Comparison of ENCODE assay signal across 27 cellular contexts in the genomic region with DNA sequence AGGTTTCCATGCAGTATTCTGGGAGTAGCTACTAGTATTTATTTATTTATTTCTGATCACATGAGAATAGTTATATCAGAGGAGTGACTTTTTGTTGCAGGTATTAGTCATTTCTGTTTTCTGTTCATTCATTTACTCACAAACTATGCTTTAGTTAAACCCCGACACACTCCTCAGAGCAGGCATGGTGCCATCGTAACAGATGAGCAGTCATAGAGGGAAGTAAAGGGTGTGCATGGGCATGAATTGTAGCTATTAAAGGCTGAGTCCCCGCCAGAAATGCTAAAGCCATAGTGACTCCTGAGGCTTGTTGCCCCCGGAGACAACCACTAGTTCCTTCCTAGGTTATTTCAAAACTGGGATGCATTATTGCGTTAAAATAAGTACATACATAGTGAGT. TPM values are rescaled to one million over a fixed set of nuclear protein-coding genes. Genes with fewer than 3 reads are reported as not detected.
DNase-seq lines count a peak whose midpoint lies in the region; ATAC-seq, FAIRE-seq and TF ChIP-seq lines count a peak whose summit lies in the region.
"Had no signal": no experiment of that assay in that cellular context is flagged by ENCODE, and none has a peak within 500 bp of the region (broad histone marks: within the 10 kb centered on the region; RNA-seq: fewer than 3 reads in every experiment).

No MANE protein-coding gene starts in this region.

- peaks cover 0 to 12% of the 10 kb centered on the region in 2 donors for H3K4me1 Mint-ChIP-seq in stimulated activated naive B cell treated with anti-CD40 and anti-IgM and Interleukin-4, amounts not matched to agents 10 μg/mL and 1 μg/mL and 100 μg/mL, for 72 hours
- H3K4me1 Mint-ChIP-seq in T-cell = peaks cover under 1 to 7% (median 1%) of the 10 kb centered on the region in 3 donors
- H3K4me1 Mint-ChIP-seq: activated CD4-positive, alpha-beta memory T cell treated with anti-CD3 and anti-CD28 coated beads, Interleukin-2, amount 10 ng/mL, durations not matched to agents 7 days and 5 days had no signal

- H3K27ac ChIP-seq in GM12878 (ENCODE audit: control insufficient read depth, insufficient read depth) = no peak overlapping the region
- H3K27ac ChIP-seq: breast epithelium, hepatocyte, tibial artery had no signal

- 45% methylated on average over 5 of the region's 5 CpGs for WGBS in GM12878 (ENCODE audit: insufficient coverage, insufficient replicate concordance, low lambda C conversion rate, missing lambda C conversion rate)

- H3K36me3 Mint-ChIP-seq in stimulated activated naive B cell treated with anti-CD40 and anti-IgM and Interleukin-4, amounts not matched to agents 10 μg/mL and 1 μg/mL and 100 μg/mL, for 72 hours = no peaks in the 10 kb centered on the region
- H3K36me3 Mint-ChIP-seq in T-cell = peaks cover 11% of the 10 kb centered on the region
- H3K36me3 Mint-ChIP-seq: CD14-positive monocyte; stimulated activated effector memory CD8-positive, alpha-beta T cell treated with anti-CD3 and anti-CD28 coated beads, Interleukin-12 subunit alpha, Interleukin-12 subunit beta, amount 100 ng/mL, for 72 hours had no signal

- H4K20me1 ChIP-seq in GM12878 (ENCODE audit: control insufficient read depth, insufficient read depth) = no peaks in the 10 kb centered on the region

- no peaks in the 10 kb centered on the region for H3K79me2 ChIP-seq in GM12878 (ENCODE audit: control insufficient read depth, insufficient read depth, low read length)
- H3K79me2 ChIP-seq: hepatocyte had no signal

- no peak for TF ChIP-seq EP300 in GM12878 (IDR thresholded peaks at IDR 0.05; ENCODE audit: borderline replicate concordance in 1 of 2, control insufficient read depth in 1 of 2, low read depth in 2 of 2, low read length in 2 of 2)

- H3K9ac ChIP-seq in GM12878 (ENCODE audit: control insufficient read depth, insufficient read depth, low read length) = no peak overlapping the region

- H3K9me3 ChIP-seq in GM12878 (replicated peaks; ENCODE audit: control insufficient read depth, insufficient read depth, low read length) = no peaks in the 10 kb centered on the region; the same call in 2 of the 3 replicates
- H3K9me3 ChIP-seq: breast epithelium, tibial artery had no signal

- SMC1A ChIA-PET in GM12878 (lab: Charles Lee; ENCODE audit: uncharacterized antibody, unreplicated experiment) = interaction anchor here (0.8 to 4.4 kb wide), 11 partner anchors 8 to 170 kb away, joined by 3 to 33 read pairs (median 7); no protein-coding TSS in a partner anchor

- H3K36me3 ChIP-seq in GM12878 (ENCODE audit: control insufficient read depth in 2 of 2, insufficient read depth in 2 of 2, low read length in 1 of 2) = no peaks in the 10 kb centered on the region; a peak in 1 of 4 replicates
- H3K36me3 ChIP-seq: breast epithelium had no signal

- no peaks in the 10 kb centered on the region for H3K27me3 ChIP-seq in GM12878 (replicated peaks in 1 of 2; ENCODE audit: control insufficient read depth in 2 of 2, insufficient read depth in 2 of 2, low read length in 1 of 2)
- H3K27me3 ChIP-seq: breast epithelium, hepatocyte, tibial artery had no signal

- H2AFZ ChIP-seq in GM12878 (ENCODE audit: control insufficient read depth, low read depth, low read length) = no peak overlapping the region
- H2AFZ ChIP-seq: hepatocyte had no signal

- TF ChIP-seq POLR2A in GM12878 (IDR thresholded peaks at IDR 0.05; ENCODE audit: low read depth, low read length) = no peak

- RAD21 ChIA-PET in GM12878 (lab: Charles Lee; ENCODE audit: unreplicated experiment) = interaction anchor here (1.2 to 2.4 kb wide), 4 partner anchors 10 to 41 kb away, joined by 3 to 6 read pairs (median 4); no protein-coding TSS in a partner anchor

- H3K27ac Mint-ChIP-seq in stimulated activated naive B cell treated with anti-CD40 and anti-IgM and Interleukin-4, amounts not matched to agents 10 μg/mL and 1 μg/mL and 100 μg/mL, for 72 hours = no peak overlapping the region
- H3K27ac Mint-ChIP-seq in T-cell = no peak overlapping the region
- H3K27ac Mint-ChIP-seq: activated CD4-positive, alpha-beta memory T cell treated with anti-CD3 and anti-CD28 coated beads, Interleukin-2, amount 10 ng/mL, durations not matched to agents 7 days and 5 days; activated naive CD8-positive, alpha-beta T cell; CD14-positive monocyte; stimulated activated effector memory CD8-positive, alpha-beta T cell treated with anti-CD3 and anti-CD28 coated beads, Interleukin-12 subunit alpha, Interleukin-12 subunit beta, amount 100 ng/mL, for 72 hours had no signal

- in situ Hi-C loops in GM12878 (cut with MboI) = no loop called here

- no peak for FAIRE-seq in GM12878 (lab: Jason Lieb, UNC)

- POLR2A ChIA-PET in GM12878 (lab: Charles Lee) (interaction anchor here (1.0 to 2.2 kb wide), 3 partner anchors 8 to 17 kb away, joined by 3 to 8 read pairs (median 5); a partner anchor contains a TSS), T-cell (lab: Charles Lee) (no interaction called here)

- ATAC-seq in GM18868 (IDR thresholded peaks at IDR 0.05; ENCODE audit: unreplicated experiment) (peak; percentile 90), GM12878 (peak; percentile 90), T-cell (replicated peaks in 1 of 4) (no peak)
- ATAC-seq in stimulated activated naive B cell treated with anti-CD40 and anti-IgM and Interleukin-4, amounts not matched to agents 10 μg/mL and 1 μg/mL and 100 μg/mL, for 72 hours (replicated peaks) = peak; percentile 65 to 69
- ATAC-seq: activated T-cell treated with anti-CD3 and anti-CD28 coated beads, Interleukin-2, amount 50 U/mL, for 4 hours; HCT116; left colon; stimulated activated effector memory CD8-positive, alpha-beta T cell treated with anti-CD3 and anti-CD28 coated beads, Interleukin-12 subunit alpha, Interleukin-12 subunit beta, amount 100 ng/mL, for 72 hours had no signal

- TF ChIP-seq RAD21 in GM12878 (IDR thresholded peaks at IDR 0.05; ENCODE audit: insufficient read depth, low read depth, low read length) = no peak

- CTCF ChIA-PET in GM12878 (lab: Yijun Ruan, JAX) = interaction anchor here (0.6 to 2.4 kb wide), 6 partner anchors 10 to 160 kb away, joined by 3 to 10 read pairs (median 4); no protein-coding TSS in a partner anchor
- CTCF ChIA-PET in T-cell (lab: Charles Lee) = interaction anchor here in 1 of 2 donors (0.5 kb wide), 1 partner anchor 132 kb away, joined by 5 read pairs; no protein-coding TSS in a partner anchor

- intact Hi-C loops in GM12878 (cut with micrococcal nuclease; ENCODE audit: unreplicated experiment) = no loop called here

- no peaks in the 10 kb centered on the region for H3K27me3 Mint-ChIP-seq in stimulated activated naive B cell treated with anti-CD40 and anti-IgM and Interleukin-4, amounts not matched to agents 10 μg/mL and 1 μg/mL and 100 μg/mL, for 72 hours
- no peaks in the 10 kb centered on the region for H3K27me3 Mint-ChIP-seq in T-cell
- H3K27me3 Mint-ChIP-seq: activated CD4-positive, alpha-beta memory T cell treated with anti-CD3 and anti-CD28 coated beads, Interleukin-2, amount 10 ng/mL, durations not matched to agents 7 days and 5 days; activated naive CD8-positive, alpha-beta T cell had no signal

- TF ChIP-seq CTCF in GM12878 (IDR thresholded peaks at IDR 0.05 in 2 of 3, conservative IDR thresholded peaks at IDR 0.05 in 1 of 3; ENCODE audit: control insufficient read depth in 2 of 3, extremely low read depth in 1 of 3, insufficient read depth in 1 of 3, low read depth in 3 of 3, low read length in 3 of 3) = no peak

- no peak overlapping the region for H3K4me3 Mint-ChIP-seq in stimulated activated naive B cell treated with anti-CD40 and anti-IgM and Interleukin-4, amounts not matched to agents 10 μg/mL and 1 μg/mL and 100 μg/mL, for 72 hours
- H3K4me3 Mint-ChIP-seq in T-cell = no peak overlapping the region
- H3K4me3 Mint-ChIP-seq: activated CD4-positive, alpha-beta memory T cell treated with anti-CD3 and anti-CD28 coated beads, Interleukin-2, amount 10 ng/mL, durations not matched to agents 7 days and 5 days; activated naive CD8-positive, alpha-beta T cell; activated T-cell treated with anti-CD3 and anti-CD28 coated beads, Interleukin-2, amount 50 U/mL, for 4 hours; CD14-positive monocyte; neural crest cell; stimulated activated effector memory CD8-positive, alpha-beta T cell treated with anti-CD3 and anti-CD28 coated beads, Interleukin-12 subunit alpha, Interleukin-12 subunit beta, amount 100 ng/mL, for 72 hours had no signal

- no peaks in the 10 kb centered on the region for H3K9me3 Mint-ChIP-seq in stimulated activated naive B cell treated with anti-CD40 and anti-IgM and Interleukin-4, amounts not matched to agents 10 μg/mL and 1 μg/mL and 100 μg/mL, for 72 hours
- H3K9me3 Mint-ChIP-seq in T-cell = no peaks in the 10 kb centered on the region
- H3K9me3 Mint-ChIP-seq: activated CD4-positive, alpha-beta memory T cell treated with anti-CD3 and anti-CD28 coated beads, Interleukin-2, amount 10 ng/mL, durations not matched to agents 7 days and 5 days; activated T-cell treated with anti-CD3 and anti-CD28 coated beads, Interleukin-2, amount 50 U/mL, for 4 hours; CD14-positive monocyte; neural crest cell; stimulated activated effector memory CD8-positive, alpha-beta T cell treated with anti-CD3 and anti-CD28 coated beads, Interleukin-12 subunit alpha, Interleukin-12 subunit beta, amount 100 ng/mL, for 72 hours had no signal

- BruUV-seq in GM12878 (replicated peaks; lab: Mats Ljungman, UMichigan) = no TSS peak

- DNase-seq in NCI-H1694 (lab: John Stamatoyannopoulos, UW) (peak; percentile 23), GM12878 (ENCODE audit: low read depth, low spot score) (no peak), NCI-H345 (lab: John Stamatoyannopoulos, UW) (no peak), iPS-NIHi11 (ENCODE audit: low spot score) (no peak), T-cell (no peak)
- no peak for DNase-seq in stimulated activated naive B cell treated with anti-CD40 and anti-IgM and Interleukin-4, amounts not matched to agents 10 μg/mL and 1 μg/mL and 100 μg/mL, for 72 hours
- DNase-seq: activated CD4-positive, alpha-beta memory T cell treated with anti-CD3 and anti-CD28 coated beads, Interleukin-2, amount 10 ng/mL, durations not matched to agents 7 days and 5 days; activated T-cell treated with anti-CD3 and anti-CD28 coated beads, Interleukin-2, amount 50 U/mL, for 4 hours; DMS53; Karpas-422; left colon; midbrain; NCI-H187 treated with DMSO at 0.1 percent for 48 hours; NCI-H526 treated with DMSO at 0.1 percent for 48 hours; RPMI8226; stimulated activated CD4-positive, alpha-beta T cell treated with anti-CD3 and anti-CD28 coated beads, Interleukin-12 subunit alpha, Interleukin-12 subunit beta, amount 100 ng/mL, for 4 hours; SW 1271; tibial artery had no signal

- H3K4me2 ChIP-seq in GM12878 (ENCODE audit: control insufficient read depth, insufficient read depth) = no peak overlapping the region
- H3K4me2 ChIP-seq: hepatocyte had no signal

- no peak overlapping the region for H3K4me3 ChIP-seq in GM12878
- H3K4me3 ChIP-seq: breast epithelium, hepatocyte, tibial artery had no signal

- no peaks in the 10 kb centered on the region for H3K4me1 ChIP-seq in GM12878 (ENCODE audit: control insufficient read depth, insufficient read depth, low read length)
- H3K4me1 ChIP-seq: breast epithelium, tibial artery had no signal

RNA-seq across cellular contexts. Expression of a gene that starts 10.6 kb away (rescaled TPM):
- 30.2 and 30.7 TPM in 2 replicates for total RNA-seq in GM12878 (2013; cell fraction: nucleolus; rRNA removed)
- 4.7 and 5.6 TPM in 2 replicates for total RNA-seq in GM12878 (2014; rRNA removed)
- 5.5 and 5.8 TPM in 2 replicates for total RNA-seq in GM12878 (2014; rRNA removed; fragmentation: Illumina TruSeq; extraction: Trizol)
- 4.4 and 5.1 TPM in 2 replicates for total RNA-seq in GM12878 (2021)
- polyA plus RNA-seq in GM12878 (2011; ENCODE audit: low read depth) = 0.55 TPM
- polyA plus RNA-seq in GM12878 (2011; rRNA removed) = 7.1 and 9.1 TPM in 2 replicates
- 3.9 and 4.1 TPM in 2 replicates for polyA plus RNA-seq in GM12878 (2011; cell fraction: cytosol; rRNA removed)
- polyA plus RNA-seq in GM12878 (2011; cell fraction: nucleus; rRNA removed) = 4.0 and 4.7 TPM in 2 replicates
- polyA plus RNA-seq in GM12878 (2012) = 0.60 and 1.2 TPM in 2 replicates
- 5.9 and 7.4 TPM in 2 replicates for polyA plus RNA-seq in GM12878 (2014; fragmentation: Illumina TruSeq; extraction: Trizol)
- 1 to 10 TPM in 1 of 2 experiments, under 1 TPM in 1; 0.90 to 1.8 TPM for polyA plus RNA-seq in GM12878 (2014; fragmentation: Nextera tagmentation; extraction: Ambion mirVana)
- polyA plus RNA-seq in GM12878 (2014; rRNA removed) = 3.7 and 4.6 TPM in 2 replicates
- polyA plus RNA-seq in GM12878 (2016; fragmentation: Nextera tagmentation; extraction: Ambion mirVana) = 1 to 10 TPM; 5.4 to 7.1 TPM
- 4.5 and 6.7 TPM in 2 replicates for polyA minus RNA-seq in GM12878 (2011; rRNA and poly(A)+ RNA removed)
- polyA minus RNA-seq in GM12878 (2011; cell fraction: cytosol; rRNA and poly(A)+ RNA removed) = 2.1 and 3.0 TPM in 2 replicates
- polyA minus RNA-seq in GM12878 (2011; cell fraction: nucleus; rRNA and poly(A)+ RNA removed) = 4.5 and 6.9 TPM in 2 replicates
- total RNA-seq in T-cell = 1 to 10 TPM; 2.8 to 7.3 (median 4.9) TPM

RNA-seq across cellular contexts. Expression of a gene that starts 54.8 kb away (rescaled TPM):
- total RNA-seq in GM12878 (2013; cell fraction: nucleolus; rRNA removed) = 9.3 and 11.0 TPM in 2 replicates
- total RNA-seq in GM12878 (2014; rRNA removed) = 2.1 and 2.7 TPM in 2 replicates
- 5.0 and 5.3 TPM in 2 replicates for total RNA-seq in GM12878 (2014; rRNA removed; fragmentation: Illumina TruSeq; extraction: Trizol)
- total RNA-seq in GM12878 (2021) = 1.4 and 1.5 TPM in 2 replicates
- not detected for polyA plus RNA-seq in GM12878 (2011; ENCODE audit: low read depth)
- polyA plus RNA-seq in GM12878 (2011; rRNA removed) = 35.6 and 51.2 TPM in 2 replicates
- polyA plus RNA-seq in GM12878 (2011; cell fraction: cytosol; rRNA removed) = 17.4 and 19.2 TPM in 2 replicates
- polyA plus RNA-seq in GM12878 (2011; cell fraction: nucleus; rRNA removed) = 4.5 and 6.6 TPM in 2 replicates
- polyA plus RNA-seq in GM12878 (2012) = 0.11 and 0.25 TPM in 2 replicates
- polyA plus RNA-seq in GM12878 (2014; fragmentation: Illumina TruSeq; extraction: Trizol) = 6.4 and 7.4 TPM in 2 replicates
- polyA plus RNA-seq in GM12878 (2014; fragmentation: Nextera tagmentation; extraction: Ambion mirVana) = 1 to 10 TPM; 2.8 to 3.1 TPM
- polyA plus RNA-seq in GM12878 (2014; rRNA removed) = 1.1 and 4.4 TPM in 2 replicates
- 1 to 10 TPM in 1 of 2 experiments, under 1 TPM in 1; 0.76 to 1.2 TPM for polyA plus RNA-seq in GM12878 (2016; fragmentation: Nextera tagmentation; extraction: Ambion mirVana)
- 23.8 and 29.8 TPM in 2 replicates for polyA minus RNA-seq in GM12878 (2011; rRNA and poly(A)+ RNA removed)
- 9.9 and 11.3 TPM in 2 replicates for polyA minus RNA-seq in GM12878 (2011; cell fraction: cytosol; rRNA and poly(A)+ RNA removed)
- 3.6 and 4.2 TPM in 2 replicates for polyA minus RNA-seq in GM12878 (2011; cell fraction: nucleus; rRNA and poly(A)+ RNA removed)
- 10 to 100 TPM in 2 of 5 donors, 1 to 10 TPM in 3; 3.1 to 12.1 (median 8.8) TPM for total RNA-seq in T-cell
- total RNA-seq: hepatocyte, neural crest cell, pulmonary artery endothelial cell had no signal
- polyA plus RNA-seq: hepatocyte had no signal

Comparison
In these comparisons a context has a peak if more than half of its experiments do, and no peak if none do; other contexts are left out.
1. ATAC-seq: peak in GM18868 (single experiment), GM12878 (single experiment) and stimulated activated naive B cell treated with anti-CD40 and anti-IgM and Interleukin-4, amounts not matched to agents 10 μg/mL and 1 μg/mL and 100 μg/mL, for 72 hours (2 of 2); none in T-cell (0 of 4).